In genomic region chr4:38313999-38314561, GRCh38 we compare ENCODE assay signal across 12 cellular contexts.
DNase-seq lines count a peak whose midpoint lies in the region; ATAC-seq and TF ChIP-seq lines count a peak whose summit lies in the region.
"Had no signal": no experiment of that assay in that cellular context is flagged by ENCODE, and none has a peak within 500 bp of the region (broad histone marks: within the 10 kb centered on the region; RNA-seq: fewer than 3 reads in every experiment).

No MANE protein-coding gene starts in this region.

- no peaks in the 10 kb centered on the region for H3K27me3 ChIP-seq in right atrium auricular region
- H3K27me3 ChIP-seq in adrenal gland: no peaks in the 10 kb centered on the region
- H3K27me3 ChIP-seq: neural progenitor cell had no signal

- H3K27ac Mint-ChIP-seq in type B pancreatic cell: peak overlapping the region; percentile 76
- H3K27ac Mint-ChIP-seq: activated T-helper 17 cell treated with anti-CD3 and anti-CD28 coated beads, Interleukin-2, amount 50 U/mL, for 72 hours; neural progenitor cell had no signal

- H3K4me1 ChIP-seq in right atrium auricular region: peaks cover 0 to 13% of the 10 kb centered on the region in 2 donors
- peaks cover 4 to 8% of the 10 kb centered on the region in 2 donors for H3K4me1 ChIP-seq in adrenal gland (replicated peaks in 1 of 2)

- TF ChIP-seq CTCF in right atrium auricular region (IDR thresholded peaks at IDR 0.05): no peak
- TF ChIP-seq CTCF in adrenal gland (IDR thresholded peaks at IDR 0.05): no peak
- no peak for TF ChIP-seq CTCF in fibroblast of pulmonary artery (IDR thresholded peaks at IDR 0.05; ENCODE audit: low read length, missing control alignments)
- no peak for TF ChIP-seq CTCF in type B pancreatic cell (conservative IDR thresholded peaks at IDR 0.05)

- ATAC-seq in left cardiac atrium: peak; percentile 1 to 10
- no peak for ATAC-seq in HG02678 (IDR thresholded peaks at IDR 0.05; ENCODE audit: unreplicated experiment)
- ATAC-seq: activated T-helper 17 cell treated with anti-CD3 and anti-CD28 coated beads, Interleukin-2, amount 50 U/mL, for 72 hours had no signal

- no peaks in the 10 kb centered on the region for H3K36me3 ChIP-seq in right atrium auricular region
- H3K36me3 ChIP-seq in adrenal gland (replicated peaks in 1 of 2): no peaks in the 10 kb centered on the region
- H3K36me3 ChIP-seq: neural progenitor cell had no signal

- 56 to 65% (median 61%) methylated on average over 4 of the region's 4 CpGs for WGBS in adrenal gland, 4 donors

- H3K4me3 ChIP-seq in right atrium auricular region (no peak overlapping the region), adrenal gland (no peak overlapping the region), fibroblast of pulmonary artery (replicated peaks; ENCODE audit: low read depth, low read length) (no peak overlapping the region)
- H3K4me3 ChIP-seq: neural progenitor cell had no signal

- no peaks in the 10 kb centered on the region for H3K27me3 Mint-ChIP-seq in type B pancreatic cell
- H3K27me3 Mint-ChIP-seq: activated T-helper 17 cell treated with anti-CD3 and anti-CD28 coated beads, Interleukin-2, amount 50 U/mL, for 72 hours had no signal

- H3K9me3 ChIP-seq in right atrium auricular region (no peaks in the 10 kb centered on the region), adrenal gland (replicated peaks in 1 of 3) (no peaks in the 10 kb centered on the region)

- peak overlapping the region; percentile 26 for H3K4me3 Mint-ChIP-seq in type B pancreatic cell
- H3K4me3 Mint-ChIP-seq: activated T-helper 17 cell treated with anti-CD3 and anti-CD28 coated beads, Interleukin-2, amount 50 U/mL, for 72 hours; neural progenitor cell had no signal

- DNase-seq in left cardiac atrium (no peak), right atrium auricular region (ENCODE audit: low spot score) (no peak), adrenal gland (peak in 4 of 7 donors; percentile 30 to 36 (median 32)), fibroblast of pulmonary artery (ENCODE audit: low read depth) (peak; percentile 68), type B pancreatic cell (ENCODE audit: extremely low spot score, unreplicated experiment) (no peak), SHP77 (lab: John Stamatoyannopoulos, UW) (no peak), NCI-H748 treated with DMSO at 0.1 percent for 48 hours (lab: John Stamatoyannopoulos, UW) (no peak)
- DNase-seq: NCI-H1694 treated with DMSO at 0.1 percent for 48 hours; stimulated activated CD4-positive, alpha-beta T cell treated with anti-CD3 and anti-CD28 coated beads, Interleukin-4, amount 100 ng/mL, for 1 hour had no signal

- no peak for TF ChIP-seq POLR2A in adrenal gland (IDR thresholded peaks at IDR 0.05)

- intact Hi-C loops in left cardiac atrium (cut with DNase I) (loop anchor here in 1 of 2 donors (10.0 kb wide), 1 partner anchor 249 kb away; no protein-coding TSS in a partner anchor), adrenal gland (cut with DNase I) (loop anchor here (5.0 to 10.0 kb wide), 3 partner anchors 127 to 239 kb away; no protein-coding TSS in a partner anchor)

- H3K27ac ChIP-seq in right atrium auricular region (no peak overlapping the region), adrenal gland (no peak overlapping the region)
- H3K27ac ChIP-seq: neural progenitor cell had no signal

- peaks cover 12% of the 10 kb centered on the region for H3K4me1 Mint-ChIP-seq in type B pancreatic cell (ENCODE audit: unreplicated experiment)

- H3K9me3 Mint-ChIP-seq in type B pancreatic cell: peaks cover 5% of the 10 kb centered on the region
- H3K9me3 Mint-ChIP-seq: activated T-helper 17 cell treated with anti-CD3 and anti-CD28 coated beads, Interleukin-2, amount 50 U/mL, for 72 hours had no signal

- H3K36me3 Mint-ChIP-seq in type B pancreatic cell: no peaks in the 10 kb centered on the region
- H3K36me3 Mint-ChIP-seq: neural progenitor cell had no signal

Comparison
In these comparisons a context has a peak if more than half of its experiments do, and no peak if none do; other contexts are left out.
1. DNase-seq: peak in adrenal gland (4 of 7) and fibroblast of pulmonary artery (single experiment); none in left cardiac atrium (single experiment), right atrium auricular region (single experiment), type B pancreatic cell (single experiment), SHP77 (0 of 2) and NCI-H748 treated with DMSO at 0.1 percent for 48 hours (single experiment).